Comparison of ENCODE assay signal across 35 cellular contexts in genomic region chr10:73401636-73402035, GRCh38. TPM values are rescaled to one million over a fixed set of nuclear protein-coding genes. Genes with fewer than 3 reads are reported as not detected.
"Had no signal": no experiment of that assay in that cellular context is flagged by ENCODE, and none has a peak within 500 bp of the region (broad histone marks: within the 10 kb centered on the region; RNA-seq: fewer than 3 reads in every experiment).

No MANE protein-coding gene starts in this region.

- H3K4me3 ChIP-seq: MG63 had no signal

- H3K9me3 ChIP-seq: MG63 had no signal

- H3K27me3 ChIP-seq: MG63 had no signal

- DNase-seq: Karpas-422, Kasumi-1, MG63, MM.1S, MV-4-11, NCI-H1048, NCI-H1092, NCI-H1092 treated with DMSO at 0.1 percent for 48 hours, NCI-H1105, NCI-H1105 treated with DMSO at 0.1 percent for 48 hours, NCI-H1417, NCI-H1417 treated with DMSO at 0.1 percent for 48 hours, NCI-H1436, NCI-H1436 treated with DMSO at 0.1 percent for 48 hours, NCI-H146, NCI-H1694, NCI-H1694 treated with DMSO at 0.1 percent for 48 hours, NCI-H187, NCI-H187 treated with DMSO at 0.1 percent for 48 hours, NCI-H1930, NCI-H2029, NCI-H2029 treated with DMSO at 0.1 percent for 48 hours, NCI-H2081, NCI-H2081 treated with DMSO at 0.1 percent for 48 hours, NCI-H2107, NCI-H2171, NCI-H2171 treated with DMSO at 0.1 percent for 48 hours, NCI-H2227 treated with DMSO at 0.1 percent for 48 hours, NCI-H226, NCI-H345, NCI-H446, NCI-H446 treated with DMSO at 0.1 percent for 48 hours, NCI-H510A, NCI-H510A treated with DMSO at 0.1 percent for 48 hours had no signal

RNA-seq across cellular contexts. Expression of gene CFAP70, which starts 43.0 kb away (rescaled TPM):
- total RNA-seq: M059J had no signal
